Comparison of ENCODE assay signal across 8 cellular contexts in genomic region chr13:98143601-98144500, GRCh38. TPM values are rescaled to one million over a fixed set of nuclear protein-coding genes. Genes with fewer than 3 reads are reported as not detected.
A peak's percentile ranks its signal among the peaks of the same experiment; 100 is the strongest.
DNase-seq lines count a peak whose midpoint lies in the region; ATAC-seq and TF ChIP-seq lines count a peak whose summit lies in the region.

No MANE protein-coding gene starts in this region.

- no peak for TF ChIP-seq CTCF in sigmoid colon (IDR thresholded peaks at IDR 0.05)

- peaks cover 7% of the 10 kb centered on the region for H3K4me1 Mint-ChIP-seq in T-helper 2 cell treated with Interferon-gamma antibody and Interleukin-4, amounts not matched to agents 5 μg/mL and 100 μg/mL, for 36 hours (ENCODE audit: low read depth)
- H3K4me1 Mint-ChIP-seq in activated T-helper 2 cell treated with anti-CD3 and anti-CD28 coated beads, Interferon-gamma antibody, Interleukin-2, Interleukin-4, amounts not matched to agents 10 μg/mL and 5 μg/mL and 100 μg/mL, durations not matched to agents 14 hours and 24 hours and 36 hours (ENCODE audit: low read depth): peaks cover 4% of the 10 kb centered on the region

- ATAC-seq in HG03342 (IDR thresholded peaks at IDR 0.05; ENCODE audit: unreplicated experiment): peak; percentile 8
- no peak for ATAC-seq in HG03159 (IDR thresholded peaks at IDR 0.05; ENCODE audit: unreplicated experiment)

- intact Hi-C loops in activated T-helper 2 cell treated with anti-CD3 and anti-CD28 coated beads, Interferon-gamma antibody, Interleukin-2, Interleukin-4, amounts not matched to agents 10 μg/mL and 5 μg/mL and 100 μg/mL, durations not matched to agents 14 hours and 24 hours and 36 hours (cut with micrococcal nuclease): loop anchor here (10.0 kb wide), 1 partner anchor 709 kb away; the partner anchor contains the start of gene RAP2A
- intact Hi-C loops in sigmoid colon (cut with DNase I): loop anchor here (2.0 to 10.0 kb wide), 6 partner anchors 167 to 528 kb away; partner anchors contain the start of gene STK24

- no peaks in the 10 kb centered on the region for H3K9me3 ChIP-seq in sigmoid colon

- DNase-seq in T-helper 2 cell treated with Interferon-gamma antibody and Interleukin-4, amounts not matched to agents 5 μg/mL and 100 μg/mL, for 36 hours (ENCODE audit: low spot score): no peak
- DNase-seq in T-helper 2 cell (no peak), hepatic stellate cell (ENCODE audit: low spot score) (peak; percentile 36), sigmoid colon (peak; percentile 64), DMS153 treated with DMSO at 0.1 percent for 48 hours (lab: John Stamatoyannopoulos, UW; ENCODE audit: unreplicated experiment) (no peak)
- no peak for DNase-seq in activated T-helper 2 cell treated with anti-CD3 and anti-CD28 coated beads, Interferon-gamma antibody, Interleukin-2, Interleukin-4, amounts not matched to agents 10 μg/mL and 5 μg/mL and 100 μg/mL, durations not matched to agents 14 hours and 24 hours and 36 hours (ENCODE audit: low spot score)

- no peaks in the 10 kb centered on the region for H3K27me3 ChIP-seq in sigmoid colon

- no peak for TF ChIP-seq EP300 in sigmoid colon (IDR thresholded peaks at IDR 0.05)

- H3K36me3 Mint-ChIP-seq in T-helper 2 cell treated with Interferon-gamma antibody and Interleukin-4, amounts not matched to agents 5 μg/mL and 100 μg/mL, for 36 hours (ENCODE audit: low read depth): no peaks in the 10 kb centered on the region
- H3K36me3 Mint-ChIP-seq in activated T-helper 2 cell treated with anti-CD3 and anti-CD28 coated beads, Interferon-gamma antibody, Interleukin-2, Interleukin-4, amounts not matched to agents 10 μg/mL and 5 μg/mL and 100 μg/mL, durations not matched to agents 14 hours and 24 hours and 36 hours (ENCODE audit: low read depth): no peaks in the 10 kb centered on the region

- H3K4me3 Mint-ChIP-seq in T-helper 2 cell treated with Interferon-gamma antibody and Interleukin-4, amounts not matched to agents 5 μg/mL and 100 μg/mL, for 36 hours: peak overlapping the region; percentile 69
- H3K4me3 Mint-ChIP-seq in activated T-helper 2 cell treated with anti-CD3 and anti-CD28 coated beads, Interferon-gamma antibody, Interleukin-2, Interleukin-4, amounts not matched to agents 10 μg/mL and 5 μg/mL and 100 μg/mL, durations not matched to agents 14 hours and 24 hours and 36 hours (ENCODE audit: low read depth): peak overlapping the region; percentile 70

- H3K27ac ChIP-seq in sigmoid colon: peak overlapping the region; percentile 30 to 87 (median 80)

- WGBS in sigmoid colon, 2 donors: 1% methylated on average over 76 of the region's 76 CpGs

- no peak overlapping the region for H3K27ac Mint-ChIP-seq in T-helper 2 cell treated with Interferon-gamma antibody and Interleukin-4, amounts not matched to agents 5 μg/mL and 100 μg/mL, for 36 hours
- H3K27ac Mint-ChIP-seq in activated T-helper 2 cell treated with anti-CD3 and anti-CD28 coated beads, Interferon-gamma antibody, Interleukin-2, Interleukin-4, amounts not matched to agents 10 μg/mL and 5 μg/mL and 100 μg/mL, durations not matched to agents 14 hours and 24 hours and 36 hours: no peak overlapping the region

- H3K4me3 ChIP-seq in sigmoid colon: peak overlapping the region; percentile 51 to 94 (median 84)

- TF ChIP-seq POLR2A in sigmoid colon (IDR thresholded peaks at IDR 0.05): no peak

- peaks cover 68% of the 10 kb centered on the region for H3K27me3 Mint-ChIP-seq in T-helper 2 cell treated with Interferon-gamma antibody and Interleukin-4, amounts not matched to agents 5 μg/mL and 100 μg/mL, for 36 hours (ENCODE audit: low read depth)
- peaks cover 64% of the 10 kb centered on the region for H3K27me3 Mint-ChIP-seq in activated T-helper 2 cell treated with anti-CD3 and anti-CD28 coated beads, Interferon-gamma antibody, Interleukin-2, Interleukin-4, amounts not matched to agents 10 μg/mL and 5 μg/mL and 100 μg/mL, durations not matched to agents 14 hours and 24 hours and 36 hours (ENCODE audit: low read depth)

- no peaks in the 10 kb centered on the region for H3K9me3 Mint-ChIP-seq in T-helper 2 cell treated with Interferon-gamma antibody and Interleukin-4, amounts not matched to agents 5 μg/mL and 100 μg/mL, for 36 hours
- H3K9me3 Mint-ChIP-seq in activated T-helper 2 cell treated with anti-CD3 and anti-CD28 coated beads, Interferon-gamma antibody, Interleukin-2, Interleukin-4, amounts not matched to agents 10 μg/mL and 5 μg/mL and 100 μg/mL, durations not matched to agents 14 hours and 24 hours and 36 hours: no peaks in the 10 kb centered on the region

- peaks cover 0 to 40% (median 27%) of the 10 kb centered on the region in 4 donors for H3K4me1 ChIP-seq in sigmoid colon

- no peaks in the 10 kb centered on the region for H3K36me3 ChIP-seq in sigmoid colon

RNA-seq across cellular contexts. Expression of gene FARP1, which starts 1.0 kb away (rescaled TPM):
- 0.55 and 0.89 TPM in 2 replicates for total RNA-seq in activated T-helper 2 cell treated with anti-CD3 and anti-CD28 coated beads, Interferon-gamma antibody, Interleukin-2, Interleukin-4, amounts not matched to agents 10 μg/mL and 5 μg/mL and 100 μg/mL, durations not matched to agents 14 hours and 24 hours and 36 hours
- total RNA-seq in sigmoid colon: 10 to 100 TPM; 32.9 to 96.4 (median 47.5) TPM
- 10 to 100 TPM in 1 of 3 donors, 1 to 10 TPM in 2; 6.9 to 18.0 (median 7.8) TPM for polyA plus RNA-seq in sigmoid colon

RNA-seq across cellular contexts. Expression of gene RNF113B, which starts 33.2 kb away (rescaled TPM):
- total RNA-seq in activated T-helper 2 cell treated with anti-CD3 and anti-CD28 coated beads, Interferon-gamma antibody, Interleukin-2, Interleukin-4, amounts not matched to agents 10 μg/mL and 5 μg/mL and 100 μg/mL, durations not matched to agents 14 hours and 24 hours and 36 hours: not detected in 2 replicates
- not detected for total RNA-seq in sigmoid colon
- polyA plus RNA-seq in sigmoid colon: not detected

Comparison
In these comparisons a context has a peak if more than half of its experiments do, and no peak if none do; other contexts are left out.
1. DNase-seq: peak in hepatic stellate cell (single experiment) and sigmoid colon (single experiment); none in T-helper 2 cell treated with Interferon-gamma antibody and Interleukin-4, amounts not matched to agents 5 μg/mL and 100 μg/mL, for 36 hours (single experiment), T-helper 2 cell (0 of 5), activated T-helper 2 cell treated with anti-CD3 and anti-CD28 coated beads, Interferon-gamma antibody, Interleukin-2, Interleukin-4, amounts not matched to agents 10 μg/mL and 5 μg/mL and 100 μg/mL, durations not matched to agents 14 hours and 24 hours and 36 hours (single experiment) and DMS153 treated with DMSO at 0.1 percent for 48 hours (single experiment).
2. RNA of gene FARP1, which starts 1.0 kb away (total RNA-seq): 32.9 to 96.4 TPM in sigmoid colon; 0.55 to 0.89 TPM in activated T-helper 2 cell treated with anti-CD3 and anti-CD28 coated beads, Interferon-gamma antibody, Interleukin-2, Interleukin-4, amounts not matched to agents 10 μg/mL and 5 μg/mL and 100 μg/mL, durations not matched to agents 14 hours and 24 hours and 36 hours; every median in the first group is over 10 times any median in the second.